ENCODE assay signal across 8 cellular contexts in the genomic region with DNA sequence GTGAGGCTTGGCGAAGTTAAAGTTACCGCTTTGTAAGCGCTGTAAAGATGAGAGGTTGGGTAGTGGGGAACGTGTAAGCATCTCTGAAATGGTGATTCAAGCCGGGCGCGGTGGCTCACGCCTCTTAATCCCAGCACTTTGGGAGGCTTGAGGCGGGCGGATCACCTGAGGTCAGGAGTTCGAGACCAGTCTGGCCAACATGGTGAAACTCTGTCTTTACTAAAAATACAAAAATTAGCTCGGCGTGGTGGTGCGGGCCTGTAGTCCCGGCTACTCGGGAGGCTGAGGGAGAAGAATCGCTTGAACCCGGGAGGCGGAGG. TPM values are rescaled to one million over a fixed set of nuclear protein-coding genes. Genes with fewer than 3 reads are reported as not detected.
A peak's percentile ranks its signal among the peaks of the same experiment; 100 is the strongest.
DNase-seq lines count a peak whose midpoint lies in the region; ATAC-seq and TF ChIP-seq lines count a peak whose summit lies in the region.
"Not testable (repeated sequence)": the region's sequence is repeated elsewhere in the genome, so short reads cannot be mapped to it uniquely, and the experiment has no call there.

No MANE protein-coding gene starts in this region.

- ATAC-seq in PC-3, result peak; percentile 12; the same call in 1 of the 2 replicates

- BruUV-seq in PC-3 (replicated peaks; lab: Mats Ljungman, UMichigan), result not testable (repeated sequence)

- H3K9ac ChIP-seq in PC-3 (ENCODE audit: low read length), result peak overlapping the region; percentile 97

- H3K36me3 ChIP-seq in PC-3 (ENCODE audit: low read depth, low read length) (peaks cover 17% of the 10 kb centered on the region; the same call in 1 of the 2 replicates), vagina (peaks cover 0 to 14% of the 10 kb centered on the region in 2 donors)
- not testable (repeated sequence) for H3K36me3 ChIP-seq in cardiac muscle cell

- CTCF ChIA-PET in PC-3 (lab: Charles Lee), result not testable (repeated sequence)

- H3K4me1 ChIP-seq in PC-3 (ENCODE audit: insufficient read depth, low read length); cardiac muscle cell (ENCODE audit: low read depth); mononuclear cell (ENCODE audit: insufficient read depth, low read length); vagina: not testable (repeated sequence)

- H3K4me2 ChIP-seq in PC-3 (ENCODE audit: low read length), result peak overlapping the region; percentile 82

- DNase-seq in GM12865 (ENCODE audit: low read depth); activated T-cell treated with anti-CD3 and anti-CD28 coated beads, Interleukin-2, amount 50 U/mL, for 24 hours; chondrocyte (ENCODE audit: low spot score); cardiac muscle cell (ENCODE audit: low read depth in 1 of 2, low spot score in 1 of 2); skeletal muscle cell (ENCODE audit: low read depth); vagina (ENCODE audit: extremely low spot score in 2 of 2): not testable (repeated sequence)
- peak; percentile 24 for DNase-seq in PC-3

- peaks cover 53% of the 10 kb centered on the region for H3K36me3 Mint-ChIP-seq in activated T-cell treated with anti-CD3 and anti-CD28 coated beads, Interleukin-2, amount 50 U/mL, for 24 hours (ENCODE audit: low read depth)
- not testable (repeated sequence) for H3K36me3 Mint-ChIP-seq in chondrocyte (ENCODE audit: low read depth)

- H2AFZ ChIP-seq in PC-3 (ENCODE audit: low read length), result peak overlapping the region; percentile 74

- intact Hi-C loops in PC-3 (cut with micrococcal nuclease); vagina (cut with DNase I): not testable (repeated sequence)

- H3K9me3 ChIP-seq in PC-3 (ENCODE audit: low read length); cardiac muscle cell (ENCODE audit: low read depth); mononuclear cell (ENCODE audit: low read depth, low read length); vagina: not testable (repeated sequence)

- H3K27ac ChIP-seq in PC-3 (ENCODE audit: low read length) (peak overlapping the region; percentile 49), cardiac muscle cell (peak overlapping the region; percentile 45), vagina (peak overlapping the region; percentile 75)

- H3K27me3 ChIP-seq in PC-3 (ENCODE audit: low read length); cardiac muscle cell; mononuclear cell (ENCODE audit: insufficient read depth, low read length); vagina: not testable (repeated sequence)

- not testable (repeated sequence) for H3K9me2 ChIP-seq in PC-3 (replicated peaks; ENCODE audit: low read length)

- not testable (repeated sequence) for TF ChIP-seq CTCF in GM12865 (IDR thresholded peaks at IDR 0.05; ENCODE audit: insufficient read depth, low read depth, low read length, missing control alignments); PC-3 (conservative IDR thresholded peaks at IDR 0.05; ENCODE audit: low read depth, low read length); chondrocyte (IDR thresholded peaks at IDR 0.05); cardiac muscle cell (IDR thresholded peaks at IDR 0.05; ENCODE audit: low read depth, low read length); vagina (IDR thresholded peaks at IDR 0.05)

- peak overlapping the region; percentile 98 for H3K27ac Mint-ChIP-seq in activated T-cell treated with anti-CD3 and anti-CD28 coated beads, Interleukin-2, amount 50 U/mL, for 24 hours
- H3K27ac Mint-ChIP-seq in chondrocyte (ENCODE audit: unreplicated experiment), result peak overlapping the region; percentile 96

- H3K4me3 Mint-ChIP-seq in activated T-cell treated with anti-CD3 and anti-CD28 coated beads, Interleukin-2, amount 50 U/mL, for 24 hours, result peak overlapping the region; percentile 97
- peak overlapping the region; percentile 97 for H3K4me3 Mint-ChIP-seq in chondrocyte (ENCODE audit: unreplicated experiment)

- H3F3A ChIP-seq in PC-3 (ENCODE audit: low read length, unreplicated experiment), result not testable (repeated sequence)

- not testable (repeated sequence) for TF ChIP-seq POLR2A in vagina (IDR thresholded peaks at IDR 0.05)

- H3K27me3 Mint-ChIP-seq in activated T-cell treated with anti-CD3 and anti-CD28 coated beads, Interleukin-2, amount 50 U/mL, for 24 hours; chondrocyte (ENCODE audit: low read depth): not testable (repeated sequence)

- H3K4me3 ChIP-seq in GM12865 (ENCODE audit: low read depth, low read length) (peak overlapping the region; percentile 89), PC-3 (ENCODE audit: low read length) (peak overlapping the region; percentile 97), cardiac muscle cell (peak overlapping the region; percentile 75), mononuclear cell (ENCODE audit: low read length) (peak overlapping the region; percentile 76), skeletal muscle cell (ENCODE audit: low read depth, low read length) (peak overlapping the region; percentile 85), vagina (peak overlapping the region; percentile 73 to 83)

- H3K9me3 Mint-ChIP-seq in activated T-cell treated with anti-CD3 and anti-CD28 coated beads, Interleukin-2, amount 50 U/mL, for 24 hours; chondrocyte (ENCODE audit: low read depth): not testable (repeated sequence)

- peaks cover 23% of the 10 kb centered on the region for H3K79me2 ChIP-seq in PC-3 (ENCODE audit: low read length)

- not testable (repeated sequence) for H4K20me1 ChIP-seq in PC-3 (ENCODE audit: low read length)

- POLR2A ChIA-PET in PC-3 (lab: Charles Lee; ENCODE audit: unreplicated experiment), result not testable (repeated sequence)

- H3K4me1 Mint-ChIP-seq in activated T-cell treated with anti-CD3 and anti-CD28 coated beads, Interleukin-2, amount 50 U/mL, for 24 hours (ENCODE audit: low read depth), result peaks cover 26% of the 10 kb centered on the region
- peaks cover 17% of the 10 kb centered on the region for H3K4me1 Mint-ChIP-seq in chondrocyte (ENCODE audit: low read depth)

RNA-seq across cellular contexts. Expression of gene MRPS17, which starts 0.6 kb away (rescaled TPM):
- total RNA-seq in PC-3 (2014; rRNA removed) (16.9 and 20.1 TPM in 2 replicates), chondrocyte (11.8 to 13.0 TPM (median 11.9 TPM) in 3 replicates), cardiac muscle cell (7.8 and 11.7 TPM in 2 replicates), mononuclear cell (6.4 TPM), vagina (5.6 TPM)
- 34.4 and 35.7 TPM in 2 replicates for polyA plus RNA-seq in cardiac muscle cell

RNA-seq across cellular contexts. Expression of gene NIPSNAP2, which starts 12.1 kb away (rescaled TPM):
- 63.9 and 65.8 TPM in 2 replicates for total RNA-seq in PC-3 (2014; rRNA removed)
- total RNA-seq in chondrocyte, result 37.3 to 43.4 TPM (median 43.0 TPM) in 3 replicates
- total RNA-seq in cardiac muscle cell, result 97.7 and 123 TPM in 2 replicates
- 197 and 207 TPM in 2 replicates for polyA plus RNA-seq in cardiac muscle cell
- total RNA-seq in mononuclear cell, result 67.2 TPM
- 72.2 TPM for total RNA-seq in vagina
